In genomic region chrX:75746891-75747639, GRCh38 we compare ENCODE assay signal across 8 cellular contexts. TPM values are rescaled to one million over a fixed set of nuclear protein-coding genes. Genes with fewer than 3 reads are reported as not detected.
DNase-seq lines count a peak whose midpoint lies in the region; ATAC-seq and TF ChIP-seq lines count a peak whose summit lies in the region.

No MANE protein-coding gene starts in this region.

- H3K9ac ChIP-seq in subcutaneous abdominal adipose tissue (ENCODE audit: low read length in 5 of 5) = peak overlapping the region in 2 of 5 donors; percentile 25 to 41

- no peak for TF ChIP-seq CTCF in LNCaP clone FGC (IDR thresholded peaks at IDR 0.05; ENCODE audit: control insufficient read depth, extremely low read depth, insufficient read depth)
- TF ChIP-seq CTCF in activated CD8-positive, alpha-beta T cell treated with anti-CD3 and anti-CD28 coated beads for 36 hours (IDR thresholded peaks at IDR 0.05) = no peak

- peaks cover 3% of the 10 kb centered on the region for H3K4me1 Mint-ChIP-seq in activated CD8-positive, alpha-beta T cell treated with anti-CD3 and anti-CD28 coated beads for 36 hours (ENCODE audit: low read depth)
- peaks cover 0 to 12% (median 7%) of the 10 kb centered on the region in 3 donors for H3K4me1 Mint-ChIP-seq in naive B cell

- peaks cover 15% of the 10 kb centered on the region for H3K9me3 Mint-ChIP-seq in activated CD8-positive, alpha-beta T cell treated with anti-CD3 and anti-CD28 coated beads for 36 hours
- peaks cover 2 to 26% (median 11%) of the 10 kb centered on the region in 7 donors for H3K9me3 Mint-ChIP-seq in naive B cell

- CTCF ChIA-PET in activated CD8-positive, alpha-beta T cell treated with anti-CD3 and anti-CD28 coated beads for 36 hours (lab: Charles Lee) = interaction anchor here (0.6 to 1.0 kb wide), 2 partner anchors 36 to 424 kb away, joined by 3 read pairs; no protein-coding TSS in a partner anchor

- peak overlapping the region; percentile 68 for H3K4me3 Mint-ChIP-seq in activated CD8-positive, alpha-beta T cell treated with anti-CD3 and anti-CD28 coated beads for 36 hours
- H3K4me3 Mint-ChIP-seq in naive B cell = peak overlapping the region; percentile 71 to 90 (median 82)

- intact Hi-C loops in activated CD8-positive, alpha-beta T cell treated with anti-CD3 and anti-CD28 coated beads for 36 hours (cut with micrococcal nuclease) = no loop called here

- POLR2A ChIA-PET in activated CD8-positive, alpha-beta T cell treated with anti-CD3 and anti-CD28 coated beads for 36 hours (lab: Charles Lee) = no interaction called here

- H3K27ac Mint-ChIP-seq in activated CD8-positive, alpha-beta T cell treated with anti-CD3 and anti-CD28 coated beads for 36 hours = no peak overlapping the region
- H3K27ac Mint-ChIP-seq in naive B cell = peak overlapping the region in 1 of 6 donors; percentile 43

- 11 to 52% methylated on average over 36 to 54 of the region's 54 CpGs for WGBS in esophagus, 2 donors

- no peaks in the 10 kb centered on the region for H3K36me3 ChIP-seq in esophagus (ENCODE audit: control insufficient read depth in 2 of 2, insufficient read depth in 2 of 2, low read length in 1 of 2)
- H3K36me3 ChIP-seq in subcutaneous abdominal adipose tissue (ENCODE audit: control insufficient read depth in 5 of 5, insufficient read depth in 5 of 5, low read length in 5 of 5) = no peaks in the 10 kb centered on the region

- H3K27ac ChIP-seq in esophagus (ENCODE audit: low read depth in 2 of 2, low read length in 1 of 2) (no peak overlapping the region), subcutaneous abdominal adipose tissue (ENCODE audit: low read depth, low read length) (no peak overlapping the region)

- peak; percentile 24 for DNase-seq in DMS53 treated with DMSO at 0.1 percent for 48 hours (lab: John Stamatoyannopoulos, UW; ENCODE audit: unreplicated experiment)
- DNase-seq in LNCaP clone FGC (ENCODE audit: low read depth) = peak; percentile 0
- DNase-seq in activated CD8-positive, alpha-beta T cell treated with anti-CD3 and anti-CD28 coated beads for 36 hours = peak; percentile 37
- peak; percentile 23 for DNase-seq in naive B cell

- H3K27me3 Mint-ChIP-seq in activated CD8-positive, alpha-beta T cell treated with anti-CD3 and anti-CD28 coated beads for 36 hours = no peaks in the 10 kb centered on the region
- H3K27me3 Mint-ChIP-seq in naive B cell = peaks cover 0 to 5% (median 0%) of the 10 kb centered on the region in 3 donors

- peaks cover 2% of the 10 kb centered on the region for H3K36me3 Mint-ChIP-seq in activated CD8-positive, alpha-beta T cell treated with anti-CD3 and anti-CD28 coated beads for 36 hours (ENCODE audit: low read depth)
- H3K36me3 Mint-ChIP-seq in naive B cell = peaks cover 0 to 11% of the 10 kb centered on the region in 2 donors

- ATAC-seq in GM21529 (IDR thresholded peaks at IDR 0.05; ENCODE audit: unreplicated experiment) (peak; percentile 81), naive B cell (ENCODE audit: low read depth in 2 of 2) (peak; percentile 76 to 86), HG02970 (IDR thresholded peaks at IDR 0.05; ENCODE audit: low FRiP score, unreplicated experiment) (no peak)
- peak; percentile 64 for ATAC-seq in activated CD8-positive, alpha-beta T cell treated with anti-CD3 and anti-CD28 coated beads for 36 hours

- H3K9me3 ChIP-seq in esophagus (ENCODE audit: control insufficient read depth in 2 of 2, insufficient read depth in 1 of 2, low read depth in 1 of 2, low read length in 1 of 2) (no peaks in the 10 kb centered on the region), subcutaneous abdominal adipose tissue (ENCODE audit: control insufficient read depth in 5 of 5, low read length in 5 of 5) (peaks cover 0 to 18% (median 10%) of the 10 kb centered on the region in 5 donors)

- H3K27me3 ChIP-seq in esophagus (ENCODE audit: control insufficient read depth in 1 of 2, insufficient read depth in 2 of 2, low read length in 2 of 2) = no peaks in the 10 kb centered on the region
- H3K27me3 ChIP-seq in subcutaneous abdominal adipose tissue (ENCODE audit: control insufficient read depth in 5 of 5, insufficient read depth in 4 of 5, low read length in 5 of 5) = peaks cover 0 to 3% (median 2%) of the 10 kb centered on the region in 5 donors

- no peaks in the 10 kb centered on the region for H3K4me1 ChIP-seq in esophagus (ENCODE audit: control insufficient read depth in 2 of 2, insufficient read depth in 2 of 2, low read length in 1 of 2)
- peaks cover 0 to 8% (median 5%) of the 10 kb centered on the region in 5 donors for H3K4me1 ChIP-seq in subcutaneous abdominal adipose tissue (ENCODE audit: control insufficient read depth in 5 of 5, insufficient read depth in 5 of 5, low read length in 5 of 5)

- H3K4me3 ChIP-seq in LNCaP clone FGC (ENCODE audit: low read depth, low read length) (peak overlapping the region; percentile 55), esophagus (ENCODE audit: low read depth in 1 of 2, low read length in 2 of 2) (peak overlapping the region; percentile 43 to 59), subcutaneous abdominal adipose tissue (ENCODE audit: low read depth in 1 of 5, low read length in 5 of 5) (peak overlapping the region; percentile 66 to 72 (median 70))

RNA-seq across cellular contexts. Expression of gene MAGEE2, which starts 38.0 kb away (rescaled TPM):
- not detected for total RNA-seq in activated CD8-positive, alpha-beta T cell treated with anti-CD3 and anti-CD28 coated beads for 36 hours
- polyA plus RNA-seq in esophagus (not detected), naive B cell (ENCODE audit: low read depth in 6 of 6) (not detected)
